ENCODE assay signal across 23 cellular contexts in genomic region chrX:49710744-49711319, GRCh38. TPM values are rescaled to one million over a fixed set of nuclear protein-coding genes. Genes with fewer than 3 reads are reported as not detected.
DNase-seq lines count a peak whose midpoint lies in the region; ATAC-seq, FAIRE-seq and TF ChIP-seq lines count a peak whose summit lies in the region.
"Had no signal": no experiment of that assay in that cellular context is flagged by ENCODE, and none has a peak within 500 bp of the region (broad histone marks: within the 10 kb centered on the region; RNA-seq: fewer than 3 reads in every experiment).

No MANE protein-coding gene starts in this region.

- H3K4me1 Mint-ChIP-seq in activated T-cell treated with anti-CD3 and anti-CD28 coated beads, Interleukin-2, amount 50 U/mL, for 24 hours (ENCODE audit: low read depth): no peaks in the 10 kb centered on the region

- no peak overlapping the region for H3K4ac ChIP-seq in H1 (replicated peaks; ENCODE audit: insufficient read length, low read depth, low read length)

- no peak overlapping the region for H3K18ac ChIP-seq in H1 (ENCODE audit: extremely low read depth, low read length)

- no peak overlapping the region for H2BK12ac ChIP-seq in H1 (ENCODE audit: low read depth, low read length)

- no peak overlapping the region for H2AFZ ChIP-seq in H1 (ENCODE audit: low read length)

- H4K20me1 ChIP-seq in H1 (replicated peaks in 1 of 2; ENCODE audit: control insufficient read depth in 1 of 2, insufficient read depth in 2 of 2, low read length in 2 of 2): no peaks in the 10 kb centered on the region
- H4K20me1 ChIP-seq: BLaER1 treated with 17β-estradiol and CSF1 and Interleukin-3, amounts not matched to agents 10 nM and 100 nM had no signal

- no peaks in the 10 kb centered on the region for H3K79me2 ChIP-seq in H1 (ENCODE audit: control insufficient read depth in 1 of 2, insufficient read depth in 2 of 2, low read length in 2 of 2)

- no peak overlapping the region for H2AK5ac ChIP-seq in H1 (ENCODE audit: low read depth, low read length)

- H3K4me3 Mint-ChIP-seq in activated T-cell treated with anti-CD3 and anti-CD28 coated beads, Interleukin-2, amount 50 U/mL, for 24 hours: no peak overlapping the region

- H3K9ac ChIP-seq in H1 (replicated peaks in 1 of 4; ENCODE audit: extremely low read depth in 1 of 4, low read depth in 3 of 4, low read length in 3 of 4): no peak overlapping the region
- H3K9ac ChIP-seq: BLaER1 treated with 17β-estradiol and CSF1 and Interleukin-3, amounts not matched to agents 10 nM and 100 nM; KMS-11 had no signal

- no peak overlapping the region for H3K56ac ChIP-seq in H1 (replicated peaks; ENCODE audit: insufficient read length, low read depth, low read length)

- H3K36me3 ChIP-seq in HAP-1 (replicated peaks) (no peaks in the 10 kb centered on the region), H1 (ENCODE audit: control insufficient read depth in 2 of 4, insufficient read depth in 4 of 4, low read length in 3 of 4) (no peaks in the 10 kb centered on the region), right atrium auricular region (no peaks in the 10 kb centered on the region)
- H3K36me3 ChIP-seq: BLaER1 treated with 17β-estradiol and CSF1 and Interleukin-3, amounts not matched to agents 10 nM and 100 nM had no signal

- ATAC-seq in HG02610 (IDR thresholded peaks at IDR 0.05; ENCODE audit: unreplicated experiment): no peak
- ATAC-seq: HCT116, Panc1, SK-N-SH treated with all-trans-retinoic acid at 6 μM for 48 hours had no signal

- no peaks in the 10 kb centered on the region for H3K9me3 ChIP-seq in HAP-1
- H3K9me3 ChIP-seq in H1 (ENCODE audit: insufficient read depth in 2 of 2, low read depth in 1 of 2, low read length in 1 of 2): no peaks in the 10 kb centered on the region
- no peaks in the 10 kb centered on the region for H3K9me3 ChIP-seq in right atrium auricular region

- TF ChIP-seq RAD21 in H1 (IDR thresholded peaks at IDR 0.05 in 1 of 2, conservative IDR thresholded peaks at IDR 0.05 in 1 of 2; ENCODE audit: low read depth in 2 of 2, low read length in 2 of 2): 0 out of 4 replicates have a peak, but pooled peaks of 1 of the 2 experiments have one; percentile 6

- no peak overlapping the region for H2BK15ac ChIP-seq in H1 (ENCODE audit: low read length)

- H3K27ac ChIP-seq in H1 (ENCODE audit: low read depth, low read length) (no peak overlapping the region), right atrium auricular region (no peak overlapping the region)
- H3K27ac ChIP-seq: BLaER1 treated with 17β-estradiol and CSF1 and Interleukin-3, amounts not matched to agents 10 nM and 100 nM; HL-60; KMS-11 had no signal

- CTCF ChIA-PET in H1 (lab: Charles Lee; ENCODE audit: partially characterized antibody): interaction anchor here (1.0 to 1.2 kb wide), 3 partner anchors 36 to 419 kb away, joined by 3 to 4 read pairs (median 3); no protein-coding TSS in a partner anchor

- no peaks in the 10 kb centered on the region for H3K36me3 Mint-ChIP-seq in activated T-cell treated with anti-CD3 and anti-CD28 coated beads, Interleukin-2, amount 50 U/mL, for 24 hours (ENCODE audit: low read depth)

- in situ Hi-C loops in HAP-1 (cut with MboI; ENCODE audit: low sequenced_read_pairs): no loop called here

- H3K4me1 ChIP-seq in HAP-1: peaks cover 25% of the 10 kb centered on the region
- H3K4me1 ChIP-seq in H1 (replicated peaks in 1 of 4; ENCODE audit: control insufficient read depth in 3 of 4, insufficient read depth in 4 of 4, low read length in 3 of 4): peaks cover 0 to 2% (median 0%) of the 10 kb centered on the region in 4 experiments; a peak in 2 of 7 replicates
- H3K4me1 ChIP-seq in right atrium auricular region: no peaks in the 10 kb centered on the region
- H3K4me1 ChIP-seq: BLaER1 treated with 17β-estradiol and CSF1 and Interleukin-3, amounts not matched to agents 10 nM and 100 nM had no signal

- no peak overlapping the region for H4K91ac ChIP-seq in H1 (replicated peaks; ENCODE audit: insufficient read length, low read length)

- no peaks in the 10 kb centered on the region for H3K79me1 ChIP-seq in H1 (ENCODE audit: low read depth, low read length)

- no peak overlapping the region for H2BK5ac ChIP-seq in H1 (ENCODE audit: low read depth, low read length)

- no peak overlapping the region for H3K4me3 ChIP-seq in HAP-1
- H3K4me3 ChIP-seq in H1 (ENCODE audit: extremely low read depth in 1 of 4, insufficient read depth in 2 of 4, low read depth in 3 of 4, low read length in 4 of 4): no peak overlapping the region
- H3K4me3 ChIP-seq in right atrium auricular region: no peak overlapping the region
- H3K4me3 ChIP-seq: BLaER1 treated with 17β-estradiol and CSF1 and Interleukin-3, amounts not matched to agents 10 nM and 100 nM had no signal

- 88% methylated on average over 1 of the region's 1 CpG; no CpG with 5 or more reads in 1 of the 2 experiments for WGBS in H1 (ENCODE audit: extremely low coverage in 1 of 2, insufficient coverage in 1 of 2, insufficient read length in 1 of 2, insufficient replicate concordance in 2 of 2, low coverage in 1 of 2, low lambda C conversion rate in 2 of 2, missing lambda C conversion rate in 1 of 2), 2 experiments

- TF ChIP-seq CTCF in H1 (IDR thresholded peaks at IDR 0.05; ENCODE audit: control extremely low read depth in 1 of 3, insufficient read depth in 1 of 3, low read depth in 1 of 3, low read length in 3 of 3) (peak in 1 of 3 experiments; percentile 3; a peak in 1 of 4 replicates), right atrium auricular region (IDR thresholded peaks at IDR 0.05) (no peak)

- no peak overlapping the region for H3K27ac Mint-ChIP-seq in activated T-cell treated with anti-CD3 and anti-CD28 coated beads, Interleukin-2, amount 50 U/mL, for 24 hours

- POLR2A ChIA-PET in H1 (lab: Charles Lee; ENCODE audit: partially characterized antibody): no interaction called here

- H2BK120ac ChIP-seq in H1 (replicated peaks; ENCODE audit: low read depth, low read length): no peak overlapping the region

- peak in 2 of 3 experiments; percentile 3 to 67 for DNase-seq in NCI-H1417 (lab: John Stamatoyannopoulos, UW)
- no peak for DNase-seq in NCI-H1417 treated with DMSO at 0.1 percent for 48 hours (lab: John Stamatoyannopoulos, UW)
- peak; percentile 31 to 55 for DNase-seq in HAP-1 (ENCODE audit: low spot score in 2 of 2)
- no peak for DNase-seq in H1 (ENCODE audit: low read depth in 1 of 2, low spot score in 2 of 2)
- peak; percentile 0 for DNase-seq in occipital lobe (lab: John Stamatoyannopoulos, UW)
- no peak for DNase-seq in right atrium auricular region (ENCODE audit: low spot score)
- DNase-seq in activated T-cell treated with anti-CD3 and anti-CD28 coated beads, Interleukin-2, amount 50 U/mL, for 24 hours: no peak
- DNase-seq: 8988T, DMS 273 treated with DMSO at 0.1 percent for 48 hours, EL, NCI-H1092, NCI-H2081, NCI-H226, NCI-H526, Right ventricle myocardium superior had no signal

- FAIRE-seq in H1 (lab: Jason Lieb, UNC): peak; percentile 90

- H3K9me3 Mint-ChIP-seq in activated T-cell treated with anti-CD3 and anti-CD28 coated beads, Interleukin-2, amount 50 U/mL, for 24 hours: no peaks in the 10 kb centered on the region

- no peak overlapping the region for H3K14ac ChIP-seq in H1 (ENCODE audit: insufficient read length)

- H3K23ac ChIP-seq in H1 (ENCODE audit: insufficient read length): no peak overlapping the region

- H4K5ac ChIP-seq in H1 (ENCODE audit: insufficient read length, low read depth, low read length): no peak overlapping the region

- no peaks in the 10 kb centered on the region for H3K23me2 ChIP-seq in H1 (ENCODE audit: low read depth, low read length)

- no peak overlapping the region for H2BK20ac ChIP-seq in H1 (ENCODE audit: low read length)

- no peak for TF ChIP-seq POLR2A in H1 (IDR thresholded peaks at IDR 0.05; ENCODE audit: control extremely low read depth in 1 of 2, low read depth in 2 of 2, low read length in 2 of 2)

- H3K4me2 ChIP-seq in H1 (ENCODE audit: insufficient read depth in 1 of 2, low read depth in 2 of 2, low read length in 2 of 2): no peak overlapping the region
- H3K4me2 ChIP-seq: BLaER1 treated with 17β-estradiol and CSF1 and Interleukin-3, amounts not matched to agents 10 nM and 100 nM; KMS-11 had no signal

- H4K8ac ChIP-seq in H1 (ENCODE audit: extremely low read depth, insufficient read depth, low read length): no peak overlapping the region

- H3K27me3 ChIP-seq in HAP-1 (ENCODE audit: low read depth) (0 out of 2 replicates have a peak, but pooled peaks cover 4% of the 10 kb centered on the region), H1 (replicated peaks in 1 of 4; ENCODE audit: control insufficient read depth in 3 of 4, extremely low read depth in 1 of 4, insufficient read depth in 3 of 4, low read length in 3 of 4) (no peaks in the 10 kb centered on the region), right atrium auricular region (no peaks in the 10 kb centered on the region)

- no peak for TF ChIP-seq EP300 in H1 (IDR thresholded peaks at IDR 0.05; ENCODE audit: borderline replicate concordance in 1 of 2, low read depth in 2 of 2, low read length in 2 of 2)

- peaks cover 51% of the 10 kb centered on the region for H3K27me3 Mint-ChIP-seq in activated T-cell treated with anti-CD3 and anti-CD28 coated beads, Interleukin-2, amount 50 U/mL, for 24 hours

TF ChIP-seq in H1, 55 proteins besides CTCF, POLR2A, EP300 and RAD21 (continues in another document):
- TF ChIP-seq SP1 (IDR thresholded peaks at IDR 0.05; ENCODE audit: low read depth, low read length) (no peak), EZH2 (IDR thresholded peaks at IDR 0.05; ENCODE audit: low read depth, low read length, severe bottlenecking) (no peak), GTF2F1 (IDR thresholded peaks at IDR 0.05; ENCODE audit: borderline replicate concordance, low read depth, low read length) (no peak), HDAC6 (IDR thresholded peaks at IDR 0.05; ENCODE audit: low read depth, low read length) (no peak), POLR2AphosphoS5 (IDR thresholded peaks at IDR 0.05; ENCODE audit: low read depth, low read length) (no peak)
- TF ChIP-seq, protein P1, sequence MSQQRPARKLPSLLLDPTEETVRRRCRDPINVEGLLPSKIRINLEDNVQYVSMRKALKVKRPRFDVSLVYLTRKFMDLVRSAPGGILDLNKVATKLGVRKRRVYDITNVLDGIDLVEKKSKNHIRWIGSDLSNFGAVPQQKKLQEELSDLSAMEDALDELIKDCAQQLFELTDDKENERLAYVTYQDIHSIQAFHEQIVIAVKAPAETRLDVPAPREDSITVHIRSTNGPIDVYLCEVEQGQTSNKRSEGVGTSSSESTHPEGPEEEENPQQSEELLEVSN (IDR thresholded peaks at IDR 0.05): no peak

RNA-seq across cellular contexts. Expression of gene PAGE1, which starts 15.0 kb away (rescaled TPM):
- total RNA-seq in H1 (2021; fragmentation: NEBNext Ultra II Directional; extraction: Animal tissue kit (Norgen Biotek cat#: 25700)): not detected in 2 replicates
- polyA plus RNA-seq in H1 (2011; rRNA removed): not detected in 2 replicates
- not detected for polyA plus RNA-seq in H1 (2011; cell fraction: cytosol; rRNA removed)
- polyA plus RNA-seq in H1 (2011; cell fraction: nucleus; rRNA removed): not detected
- not detected in 4 replicates for polyA plus RNA-seq in H1 (2012, experiment 1 of 2)
- not detected for polyA plus RNA-seq in H1 (2012, experiment 2 of 2)
- polyA plus RNA-seq in H1 (2013, experiment 1 of 2): not detected
- polyA plus RNA-seq in H1 (2013, experiment 2 of 2): not detected
- polyA minus RNA-seq in H1 (2011; rRNA and poly(A)+ RNA removed): not detected in 2 replicates
- polyA minus RNA-seq in H1 (2011; cell fraction: cytosol; rRNA and poly(A)+ RNA removed): not detected
- not detected for polyA minus RNA-seq in H1 (2011; cell fraction: nucleus; rRNA and poly(A)+ RNA removed)
- total RNA-seq in occipital lobe (not detected), right atrium auricular region (not detected)
- total RNA-seq: MCF 10A, Right ventricle myocardium superior had no signal

Comparison
In these comparisons a context has a peak if more than half of its experiments do, and no peak if none do; other contexts are left out.
1. DNase-seq: peak in NCI-H1417 (2 of 3), HAP-1 (2 of 2) and occipital lobe (single experiment); none in NCI-H1417 treated with DMSO at 0.1 percent for 48 hours (single experiment), H1 (0 of 2), right atrium auricular region (single experiment) and activated T-cell treated with anti-CD3 and anti-CD28 coated beads, Interleukin-2, amount 50 U/mL, for 24 hours (single experiment).